In the genomic region with DNA sequence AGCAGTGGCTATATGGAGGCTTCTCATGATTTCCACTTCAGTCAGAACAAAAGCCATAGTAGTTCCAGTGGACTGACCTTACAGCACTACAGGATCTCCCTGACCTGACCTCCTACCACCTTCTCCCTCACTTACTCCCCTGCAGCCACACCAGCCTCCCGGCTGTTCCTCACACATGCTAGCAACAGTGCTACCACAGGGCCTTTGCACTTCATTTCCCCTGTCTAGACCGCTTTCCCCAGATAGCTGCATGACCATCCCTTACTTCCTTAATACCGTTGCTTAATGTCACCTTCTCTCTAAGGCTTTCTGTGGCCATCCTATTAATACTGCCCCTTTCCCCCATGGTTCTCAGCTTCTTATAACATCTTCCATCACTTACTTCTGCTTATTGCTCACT, we compare ENCODE assay signal across 24 cellular contexts.
"Had no signal": no experiment of that assay in that cellular context is flagged by ENCODE, and none has a peak within 500 bp of the region (broad histone marks: within the 10 kb centered on the region; RNA-seq: fewer than 3 reads in every experiment).

No MANE protein-coding gene starts in this region.

- ATAC-seq: left lung, right cardiac atrium had no signal

- H3K9me3 ChIP-seq: colonic mucosa, left lung, spleen, thyroid gland, upper lobe of left lung, vagina had no signal

- H3K27me3 ChIP-seq: colonic mucosa, left lung, spleen, thyroid gland, upper lobe of left lung, vagina had no signal

- FAIRE-seq: bronchial epithelial cell, frontal cortex, TTC549 had no signal

- H3K27ac ChIP-seq: colonic mucosa, left lung, spleen, thyroid gland, upper lobe of left lung, vagina, VCaP had no signal

- H3K4me1 ChIP-seq: colonic mucosa, left lung, spleen, thyroid gland, upper lobe of left lung, vagina had no signal

- H3K4me3 ChIP-seq: colonic mucosa, left lung, lung, spleen, thyroid gland, upper lobe of left lung, vagina had no signal

- H3K36me3 ChIP-seq: colonic mucosa had no signal

- DNase-seq: activated CD4-positive, alpha-beta T cell treated with anti-CD3 and anti-CD28 coated beads for 4 hours; activated CD4-positive, alpha-beta T cell treated with anti-CD3 and anti-CD28 coated beads, Interleukin-2, amount 50 U/mL, for 4 hours; activated CD8-positive, alpha-beta memory T cell treated with anti-CD3 and anti-CD28 coated beads, Interleukin-2, amount 50 U/mL, for 4 hours; activated effector memory CD4-positive, alpha-beta T cell treated with anti-CD3 and anti-CD28 coated beads, Interleukin-2, amount 50 U/mL, for 16 hours; activated naive CD4-positive, alpha-beta T cell treated with anti-CD3 and anti-CD28 coated beads, Interleukin-2, amount 50 U/mL, for 16 hours; activated T-cell treated with anti-CD3 and anti-CD28 coated beads, Interleukin-2, amount 50 U/mL, for 1 hour; anterior cingulate cortex; colonic mucosa; effector memory CD4-positive, alpha-beta T cell; kidney glomerular epithelial cell; left lung; mesendoderm; right cardiac atrium; spleen; T-helper 1 cell; T-helper 9 cell; thyroid gland; upper lobe of left lung had no signal
